Comparison of ENCODE assay signal across 15 cellular contexts in genomic region chr1:185804608-185805007, GRCh38.
DNase-seq lines count a peak whose midpoint lies in the region; ATAC-seq and TF ChIP-seq lines count a peak whose summit lies in the region.
"Had no signal": no experiment of that assay in that cellular context is flagged by ENCODE, and none has a peak within 500 bp of the region (broad histone marks: within the 10 kb centered on the region; RNA-seq: fewer than 3 reads in every experiment).

No MANE protein-coding gene starts in this region.

- H3K23me2 ChIP-seq in H9 (ENCODE audit: insufficient read length, low read depth, low read length, poor library complexity, severe bottlenecking): no peaks in the 10 kb centered on the region

- no peaks in the 10 kb centered on the region for H3K79me2 ChIP-seq in H9 (ENCODE audit: insufficient read depth, low read length)

- H3K14ac ChIP-seq in H9 (ENCODE audit: insufficient read depth, low read length): no peak overlapping the region

- H3K4me1 ChIP-seq in H9 (ENCODE audit: insufficient read depth, low read length): no peaks in the 10 kb centered on the region
- peaks cover 24 to 48% of the 10 kb centered on the region in 2 donors for H3K4me1 ChIP-seq in thoracic aorta (ENCODE audit: control insufficient read depth in 1 of 2, low read depth in 2 of 2)

- no peak overlapping the region for H2BK120ac ChIP-seq in H9 (ENCODE audit: low read depth, low read length, poor library complexity, severe bottlenecking)

- no peak overlapping the region for H2BK5ac ChIP-seq in H9 (ENCODE audit: insufficient read length, low read length)

- no peak overlapping the region for H2AK5ac ChIP-seq in H9 (ENCODE audit: insufficient read length, low read length)

- H4K8ac ChIP-seq in H9 (replicated peaks; ENCODE audit: insufficient read length, low read depth, low read length): no peak overlapping the region

- peak overlapping the region in 2 of 3 experiments; percentile 20 to 73; a peak in 2 of 7 replicates for H3K27ac Mint-ChIP-seq in H9
- peak overlapping the region; percentile 59 for H3K27ac Mint-ChIP-seq in endothelial cell (ENCODE audit: unreplicated experiment)
- H3K27ac Mint-ChIP-seq: CD14-positive monocyte; CD8-positive, alpha-beta T cell had no signal

- H3K36me3 ChIP-seq in SK-N-MC (ENCODE audit: insufficient read depth, low read length): peaks cover 6% of the 10 kb centered on the region
- no peaks in the 10 kb centered on the region for H3K36me3 ChIP-seq in thoracic aorta

- H3K4me2 ChIP-seq in H9 (ENCODE audit: insufficient read depth, insufficient read length, low read length): no peak overlapping the region

- no peaks in the 10 kb centered on the region for H3K27me3 Mint-ChIP-seq in H9 (ENCODE audit: low read depth)
- H3K27me3 Mint-ChIP-seq in endothelial cell (ENCODE audit: unreplicated experiment): peaks cover 2% of the 10 kb centered on the region

- peaks cover 0 to 2% of the 10 kb centered on the region in 2 experiments; a peak in 2 of 5 replicates for H3K9me3 Mint-ChIP-seq in H9
- no peaks in the 10 kb centered on the region for H3K9me3 Mint-ChIP-seq in endothelial cell (ENCODE audit: unreplicated experiment)

- no peak overlapping the region for H3K56ac ChIP-seq in H9 (ENCODE audit: insufficient read length, low read depth, low read length)

- H3T11ph ChIP-seq in H9 (ENCODE audit: low read length): no peak overlapping the region

- H3K9me3 ChIP-seq in H9 (ENCODE audit: control insufficient read depth, low read depth, low read length) (no peaks in the 10 kb centered on the region), SK-N-MC (ENCODE audit: low read depth, low read length) (no peaks in the 10 kb centered on the region), thoracic aorta (no peaks in the 10 kb centered on the region)

- no peak for TF ChIP-seq CTCF in H9 (conservative IDR thresholded peaks at IDR 0.05)
- no peak for TF ChIP-seq CTCF in endothelial cell (IDR thresholded peaks at IDR 0.05; ENCODE audit: unreplicated experiment)
- no peak for TF ChIP-seq CTCF in thoracic aorta (IDR thresholded peaks at IDR 0.05)

- no peak overlapping the region for H4K91ac ChIP-seq in H9 (ENCODE audit: insufficient read length, low read depth, low read length)

- H2BK20ac ChIP-seq in H9 (ENCODE audit: low read depth, low read length, poor library complexity, severe bottlenecking): no peak overlapping the region

- H2BK15ac ChIP-seq in H9 (ENCODE audit: low read depth, low read length): no peak overlapping the region

- DNase-seq in H9 (no peak), SK-N-MC (ENCODE audit: low read depth, low spot score) (peak; percentile 56), endothelial cell (ENCODE audit: low spot score) (no peak), thoracic aorta (ENCODE audit: low spot score) (no peak), germinal center (ENCODE audit: low spot score) (no peak), substantia nigra (lab: John Stamatoyannopoulos, UW) (no peak)
- DNase-seq: CD8-positive, alpha-beta T cell; COR-L47; DMS153; DMS79 treated with DMSO at 0.1 percent for 48 hours; GOT3; KBM-7 had no signal

- no peak overlapping the region for H3K18ac ChIP-seq in H9 (ENCODE audit: insufficient read length, low read depth, low read length)

- no peak for ATAC-seq in thoracic aorta (ENCODE audit: insufficient number of reproducible peaks, low FRiP score, low read depth)
- ATAC-seq in GM21737 (IDR thresholded peaks at IDR 0.05; ENCODE audit: unreplicated experiment): no peak
- ATAC-seq: CD8-positive, alpha-beta T cell; HCT116 had no signal

- no peak overlapping the region for H3K23ac ChIP-seq in H9 (ENCODE audit: insufficient read length, low read depth, low read length)

- no peak overlapping the region for H3K4ac ChIP-seq in H9 (ENCODE audit: low read depth, low read length)

- H4K5ac ChIP-seq in H9 (ENCODE audit: insufficient read length, low read depth, low read length): no peak overlapping the region

- H2BK12ac ChIP-seq in H9 (ENCODE audit: insufficient read length, low read depth, low read length): no peak overlapping the region

- H3K4me3 ChIP-seq in SK-N-MC (peak overlapping the region; percentile 51), thoracic aorta (peak overlapping the region; percentile 1)

- H3K36me3 Mint-ChIP-seq in H9 (ENCODE audit: insufficient read depth in 1 of 3, low read depth in 3 of 3) (no peaks in the 10 kb centered on the region; a peak in 1 of 7 replicates), endothelial cell (ENCODE audit: low read depth, unreplicated experiment) (no peaks in the 10 kb centered on the region)
- H3K36me3 Mint-ChIP-seq: CD14-positive monocyte; CD8-positive, alpha-beta T cell had no signal

- no peaks in the 10 kb centered on the region for H3K27me3 ChIP-seq in H9 (ENCODE audit: insufficient read depth, low read length)
- no peaks in the 10 kb centered on the region for H3K27me3 ChIP-seq in thoracic aorta (replicated peaks; ENCODE audit: insufficient read depth)

- no peak overlapping the region for H2AFZ ChIP-seq in H9 (ENCODE audit: low read length)

- H3K27ac ChIP-seq in H9 (ENCODE audit: insufficient read length, low read depth, low read length) (no peak overlapping the region), SK-N-MC (peak overlapping the region; percentile 70), thoracic aorta (peak overlapping the region in 1 of 2 donors; percentile 41), substantia nigra (ENCODE audit: low read depth, low read length, poor library complexity, severe bottlenecking) (no peak overlapping the region)

- H3K4me1 Mint-ChIP-seq in H9 (peaks cover 5 to 7% of the 10 kb centered on the region in 2 experiments), endothelial cell (ENCODE audit: unreplicated experiment) (peaks cover 6% of the 10 kb centered on the region)
- H3K4me1 Mint-ChIP-seq: CD14-positive monocyte had no signal

- no peaks in the 10 kb centered on the region for H4K20me1 ChIP-seq in H9 (ENCODE audit: control insufficient read depth, insufficient read depth, insufficient read length)

- no peaks in the 10 kb centered on the region for H3K79me1 ChIP-seq in H9 (ENCODE audit: insufficient read depth, low read depth, low read length, poor library complexity, severe bottlenecking)

- H3K9ac ChIP-seq in H9 (ENCODE audit: extremely low read depth, insufficient read length, low read length) (no peak overlapping the region), SK-N-MC (ENCODE audit: insufficient read length) (no peak overlapping the region)

- H3K4me3 Mint-ChIP-seq in H9 (no peak overlapping the region), endothelial cell (ENCODE audit: unreplicated experiment) (no peak overlapping the region)
- H3K4me3 Mint-ChIP-seq: CD14-positive monocyte; CD8-positive, alpha-beta T cell had no signal

- WGBS in H9 (ENCODE audit: extremely low coverage, insufficient read length, low lambda C conversion rate): no CpG with 5 or more reads among the region's 3 CpGs
